ENCODE assay signal across 17 cellular contexts in the genomic region with DNA sequence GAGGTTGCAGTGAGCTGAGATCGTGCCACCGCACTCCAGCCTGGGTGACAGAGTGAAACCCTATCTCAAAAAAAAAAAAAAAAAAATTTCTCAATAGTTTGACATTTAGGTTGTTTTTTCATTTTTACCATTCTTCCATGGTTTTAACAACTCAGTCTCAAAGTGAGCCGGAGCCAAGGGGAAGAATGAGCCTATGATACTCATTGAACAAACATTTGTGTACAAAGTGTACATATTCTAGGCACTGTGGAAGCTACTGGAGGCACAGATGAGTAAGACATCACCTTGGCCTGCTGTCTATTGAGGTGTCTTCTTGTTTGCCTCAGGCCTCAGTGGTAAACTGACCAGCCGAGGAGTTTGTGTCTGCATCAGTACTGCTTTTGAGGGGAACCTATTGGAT. TPM values are rescaled to one million over a fixed set of nuclear protein-coding genes. Genes with fewer than 3 reads are reported as not detected.
DNase-seq lines count a peak whose midpoint lies in the region; ATAC-seq and TF ChIP-seq lines count a peak whose summit lies in the region.
"Had no signal": no experiment of that assay in that cellular context is flagged by ENCODE, and none has a peak within 500 bp of the region (broad histone marks: within the 10 kb centered on the region; RNA-seq: fewer than 3 reads in every experiment).

No MANE protein-coding gene starts in this region.

- H3K27ac Mint-ChIP-seq in activated T-cell treated with anti-CD3 and anti-CD28 coated beads, Interleukin-2, amount 50 U/mL, for 24 hours, result peak overlapping the region; percentile 13
- H3K27ac Mint-ChIP-seq in CD4-positive, alpha-beta memory T cell, result no peak overlapping the region
- H3K27ac Mint-ChIP-seq: H9 had no signal

- H3K4me1 Mint-ChIP-seq in activated T-cell treated with anti-CD3 and anti-CD28 coated beads, Interleukin-2, amount 50 U/mL, for 24 hours (ENCODE audit: low read depth), result peaks cover 4% of the 10 kb centered on the region
- peaks cover 0 to 5% (median 3%) of the 10 kb centered on the region in 4 donors for H3K4me1 Mint-ChIP-seq in CD4-positive, alpha-beta memory T cell

- POLR2A ChIA-PET in CD4-positive, alpha-beta memory T cell (lab: Charles Lee; ENCODE audit: partially characterized antibody), result no interaction called here

- H3K4me1 ChIP-seq in CD4-positive, alpha-beta memory T cell (ENCODE audit: insufficient read depth, low read length), result no peaks in the 10 kb centered on the region
- no peaks in the 10 kb centered on the region for H3K4me1 ChIP-seq in sigmoid colon
- H3K4me1 ChIP-seq: BE2C had no signal

- WGBS in sigmoid colon, 2 donors, result 95 to 97% methylated on average over 4 of the region's 4 CpGs

- no peaks in the 10 kb centered on the region for H3K27me3 ChIP-seq in CD4-positive, alpha-beta memory T cell (ENCODE audit: insufficient read depth, low read length)
- no peaks in the 10 kb centered on the region for H3K27me3 ChIP-seq in sigmoid colon
- H3K27me3 ChIP-seq: BE2C had no signal

- peaks cover 5% of the 10 kb centered on the region for H3K36me3 ChIP-seq in CD4-positive, alpha-beta memory T cell (ENCODE audit: insufficient read depth, low read length)
- H3K36me3 ChIP-seq in sigmoid colon, result peaks cover 0 to 19% (median 0%) of the 10 kb centered on the region in 4 donors

- peak overlapping the region; percentile 9 for H3K27ac ChIP-seq in CD4-positive, alpha-beta memory T cell (ENCODE audit: low read depth, low read length)
- H3K27ac ChIP-seq in VCaP, result peak overlapping the region; percentile 80
- H3K27ac ChIP-seq in sigmoid colon, result no peak overlapping the region
- H3K27ac ChIP-seq: HL-60 had no signal

- TF ChIP-seq CTCF in VCaP (conservative IDR thresholded peaks at IDR 0.05) (no peak), sigmoid colon (IDR thresholded peaks at IDR 0.05) (no peak)

- no peak for TF ChIP-seq EP300 in sigmoid colon (IDR thresholded peaks at IDR 0.05)

- H3K9me3 ChIP-seq in CD4-positive, alpha-beta memory T cell (ENCODE audit: control insufficient read depth in 1 of 2, low read length in 2 of 2), result no peaks in the 10 kb centered on the region
- no peaks in the 10 kb centered on the region for H3K9me3 ChIP-seq in sigmoid colon
- H3K9me3 ChIP-seq: BE2C, Caco-2 had no signal

- H3K9me3 Mint-ChIP-seq in activated T-cell treated with anti-CD3 and anti-CD28 coated beads, Interleukin-2, amount 50 U/mL, for 24 hours, result no peaks in the 10 kb centered on the region
- H3K9me3 Mint-ChIP-seq in CD4-positive, alpha-beta memory T cell, result no peaks in the 10 kb centered on the region
- H3K9me3 Mint-ChIP-seq: CD14-positive monocyte; CD8-positive, alpha-beta memory T cell had no signal

- CTCF ChIA-PET in CD4-positive, alpha-beta memory T cell (lab: Charles Lee; ENCODE audit: partially characterized antibody), result interaction anchor here (0.9 to 1.4 kb wide), 3 partner anchors 11 to 405 kb away, joined by 3 to 4 read pairs (median 4); no protein-coding TSS in a partner anchor

- no peak overlapping the region for H3K4me3 ChIP-seq in CD4-positive, alpha-beta memory T cell (ENCODE audit: low read length in 2 of 2)
- H3K4me3 ChIP-seq in sigmoid colon, result no peak overlapping the region

- H3K27me3 Mint-ChIP-seq in activated T-cell treated with anti-CD3 and anti-CD28 coated beads, Interleukin-2, amount 50 U/mL, for 24 hours, result no peaks in the 10 kb centered on the region
- H3K27me3 Mint-ChIP-seq in CD4-positive, alpha-beta memory T cell, result no peaks in the 10 kb centered on the region
- H3K27me3 Mint-ChIP-seq: CD8-positive, alpha-beta memory T cell had no signal

- no peak for TF ChIP-seq POLR2A in sigmoid colon (IDR thresholded peaks at IDR 0.05)

- intact Hi-C loops in CD4-positive, alpha-beta memory T cell (cut with micrococcal nuclease), result no loop called here
- intact Hi-C loops in sigmoid colon (cut with DNase I), result no loop called here

- ATAC-seq in HG02870 (IDR thresholded peaks at IDR 0.05; ENCODE audit: unreplicated experiment), result no peak

- H3K4me3 Mint-ChIP-seq in activated T-cell treated with anti-CD3 and anti-CD28 coated beads, Interleukin-2, amount 50 U/mL, for 24 hours, result no peak overlapping the region
- H3K4me3 Mint-ChIP-seq in CD4-positive, alpha-beta memory T cell, result no peak overlapping the region
- H3K4me3 Mint-ChIP-seq: CD14-positive monocyte; CD8-positive, alpha-beta memory T cell; H9 had no signal

- H3K36me3 Mint-ChIP-seq in activated T-cell treated with anti-CD3 and anti-CD28 coated beads, Interleukin-2, amount 50 U/mL, for 24 hours (ENCODE audit: low read depth), result peaks cover 82% of the 10 kb centered on the region
- H3K36me3 Mint-ChIP-seq in CD4-positive, alpha-beta memory T cell, result peaks cover 29 to 32% of the 10 kb centered on the region in 2 donors

- no peak for DNase-seq in activated T-cell treated with anti-CD3 and anti-CD28 coated beads, Interleukin-2, amount 50 U/mL, for 24 hours
- DNase-seq in activated T-cell treated with anti-CD3 and anti-CD28 coated beads, Interleukin-2, amount 50 U/mL, for 1 hour, result no peak
- no peak for DNase-seq in CD4-positive, alpha-beta memory T cell
- DNase-seq in sigmoid colon, result peak; percentile 6
- DNase-seq in HK-2 (ENCODE audit: unreplicated experiment), result no peak
- DNase-seq in NOMO-1 treated with DMSO at 0.1 percent for 48 hours (lab: John Stamatoyannopoulos, UW; ENCODE audit: unreplicated experiment), result no peak
- DNase-seq: BE2C; Caco-2; CD8-positive, alpha-beta memory T cell; DND-41; GDM1; GOT3; H9 had no signal

RNA-seq across cellular contexts. Expression of a gene that starts 21.9 kb away (rescaled TPM):
- 1 to 10 TPM; 4.6 to 6.1 TPM for total RNA-seq in CD4-positive, alpha-beta memory T cell
- polyA plus RNA-seq in CD4-positive, alpha-beta memory T cell, result 1 to 10 TPM; 1.6 to 2.5 TPM
- 1 to 10 TPM in 2 of 4 donors, under 1 TPM in 2; 0.49 to 5.7 (median 1.7) TPM for total RNA-seq in sigmoid colon
- 10 to 100 TPM in 1 of 3 donors, 1 to 10 TPM in 2; 4.9 to 10.4 (median 6.0) TPM for polyA plus RNA-seq in sigmoid colon

RNA-seq across cellular contexts. Expression of a gene that starts 22.0 kb away (rescaled TPM):
- 10 to 100 TPM; 12.0 to 12.8 TPM for total RNA-seq in CD4-positive, alpha-beta memory T cell
- 10 to 100 TPM; 48.6 to 52.1 TPM for polyA plus RNA-seq in CD4-positive, alpha-beta memory T cell
- total RNA-seq in sigmoid colon, result 10 to 100 TPM; 10.5 to 36.0 (median 14.2) TPM
- polyA plus RNA-seq in sigmoid colon, result 10 to 100 TPM; 35.5 to 56.4 (median 55.3) TPM

Comparison
In these comparisons a context has a peak if more than half of its experiments do, and no peak if none do; other contexts are left out.
1. H3K27ac ChIP-seq: peak in CD4-positive, alpha-beta memory T cell (single experiment) and VCaP (single experiment); none in sigmoid colon (0 of 4).